27 cellular contexts compared by ENCODE assay signal in the genomic region with DNA sequence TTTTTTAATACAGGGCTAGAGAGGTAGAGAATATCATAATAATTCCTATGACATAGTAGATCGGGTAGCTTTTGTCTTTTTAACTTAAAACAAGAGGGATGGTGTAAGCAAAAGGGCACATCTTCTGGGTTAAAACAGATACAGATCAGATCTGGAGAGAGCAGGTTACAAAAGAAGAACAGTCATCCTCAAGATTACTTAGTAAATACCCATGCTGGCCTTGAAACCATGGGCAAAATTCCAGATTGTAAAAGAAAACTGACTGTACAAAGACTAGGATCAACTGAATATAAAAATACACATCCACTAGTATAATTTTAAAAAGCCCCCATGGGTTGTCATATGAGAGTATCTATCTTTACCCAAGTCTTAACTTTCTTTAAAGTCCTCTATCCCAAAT.
DNase-seq lines count a peak whose midpoint lies in the region; ATAC-seq, FAIRE-seq and TF ChIP-seq lines count a peak whose summit lies in the region.
"Had no signal": no experiment of that assay in that cellular context is flagged by ENCODE, and none has a peak within 500 bp of the region (broad histone marks: within the 10 kb centered on the region; RNA-seq: fewer than 3 reads in every experiment).

No MANE protein-coding gene starts in this region.

- DNase-seq in A549 (ENCODE audit: low read depth in 1 of 2, low spot score in 1 of 2) (no peak), HFFc6 (peak; percentile 76), astrocyte of the spinal cord (ENCODE audit: low read depth, low spot score) (peak; percentile 40), keratinocyte (ENCODE audit: low read depth, low spot score) (no peak), WTC11 (ENCODE audit: low spot score) (no peak), mesendoderm (no peak)
- no peak for DNase-seq in CD8-positive, alpha-beta T cell
- DNase-seq: 8988T; activated B cell treated with CpG ODN at 0.5 μM for 24 hours; activated CD4-positive, alpha-beta memory T cell treated with anti-CD3 and anti-CD28 coated beads, Interleukin-2, amount 10 ng/mL, durations not matched to agents 7 days and 5 days; activated naive CD4-positive, alpha-beta T cell treated with Interleukin-2 at 50 U/mL for 16 hours; C1 segment of cervical spinal cord; GDM1; H9; Kasumi-1; left ventricle myocardium superior; NCI-H1105; NCI-H2081; NCI-H510A treated with DMSO at 0.1 percent for 48 hours; NK-92 treated with Interleukin-12 subunit alpha and Interleukin-12 subunit beta, amount 100 ng/mL, for 24 hours; retina; stimulated activated CD4-positive, alpha-beta T cell treated with anti-CD3 and anti-CD28 coated beads, Interleukin-15, amount 100 ng/mL, for 24 hours; substantia nigra had no signal

- H3K27ac Mint-ChIP-seq in HFFc6 = peak overlapping the region; percentile 41; the same call in 1 of the 2 replicates
- H3K27ac Mint-ChIP-seq in WTC11 = no peak overlapping the region
- H3K27ac Mint-ChIP-seq in CD8-positive, alpha-beta T cell = no peak overlapping the region
- H3K27ac Mint-ChIP-seq: activated B cell treated with CpG ODN at 0.5 μM for 24 hours; activated CD4-positive, alpha-beta memory T cell treated with anti-CD3 and anti-CD28 coated beads, Interleukin-2, amount 10 ng/mL, durations not matched to agents 7 days and 5 days; H9 had no signal

- H3K27me3 ChIP-seq in keratinocyte (ENCODE audit: control insufficient read depth, extremely low read depth, insufficient read depth, low read length) (no peaks in the 10 kb centered on the region), mesendoderm (ENCODE audit: insufficient read depth, low read length, poor library complexity) (no peaks in the 10 kb centered on the region)
- H3K27me3 ChIP-seq in CD8-positive, alpha-beta T cell (ENCODE audit: insufficient read depth, low read length) = no peaks in the 10 kb centered on the region

- H3K4me1 Mint-ChIP-seq in HFFc6 (ENCODE audit: low read depth) (peaks cover 86% of the 10 kb centered on the region), WTC11 (peaks cover 49% of the 10 kb centered on the region)
- peaks cover 79% of the 10 kb centered on the region for H3K4me1 Mint-ChIP-seq in CD8-positive, alpha-beta T cell (ENCODE audit: low read depth)

- CTCF ChIA-PET in A549 (lab: Yijun Ruan, JAX) = no interaction called here
- CTCF ChIA-PET in WTC11 (lab: Charles Lee) = no interaction called here
- CTCF ChIA-PET in CD8-positive, alpha-beta T cell (lab: Charles Lee) = no interaction called here

- H3K9me3 Mint-ChIP-seq in HFFc6 (no peaks in the 10 kb centered on the region), WTC11 (no peaks in the 10 kb centered on the region)
- no peaks in the 10 kb centered on the region for H3K9me3 Mint-ChIP-seq in CD8-positive, alpha-beta T cell
- H3K9me3 Mint-ChIP-seq: activated B cell treated with CpG ODN at 0.5 μM for 24 hours; activated CD4-positive, alpha-beta memory T cell treated with anti-CD3 and anti-CD28 coated beads, Interleukin-2, amount 10 ng/mL, durations not matched to agents 7 days and 5 days; central memory CD8-positive, alpha-beta T cell; H9 had no signal

- no peak overlapping the region for H3K9ac ChIP-seq in keratinocyte (ENCODE audit: control insufficient read depth, extremely low read depth, insufficient read depth, low read length)
- H3K9ac ChIP-seq in mesendoderm (ENCODE audit: low read length) = no peak overlapping the region

- H3K79me2 ChIP-seq in keratinocyte (ENCODE audit: control insufficient read depth, insufficient read depth, low read length) (peaks cover 83% of the 10 kb centered on the region), mesendoderm (ENCODE audit: control insufficient read depth, insufficient read depth, low read length) (peaks cover 50% of the 10 kb centered on the region)

- 84% methylated on average over 1 of the region's 1 CpG for WGBS in A549 (ENCODE audit: missing lambda C conversion rate)
- no CpG with 5 or more reads among the region's 1 CpG for WGBS in mesendoderm (ENCODE audit: extremely low coverage, insufficient coverage, low lambda C conversion rate)

- H4K8ac ChIP-seq in mesendoderm (ENCODE audit: low read depth, low read length) = no peak overlapping the region

- H2BK5ac ChIP-seq in mesendoderm (ENCODE audit: low read length) = no peak overlapping the region

- no peak overlapping the region for H2BK15ac ChIP-seq in mesendoderm (replicated peaks; ENCODE audit: low read depth)

- TF ChIP-seq CTCF in A549 (IDR thresholded peaks at IDR 0.05) (no peak), HFFc6 (IDR thresholded peaks at IDR 0.05) (no peak), astrocyte of the spinal cord (IDR thresholded peaks at IDR 0.05; ENCODE audit: low read depth, low read length) (no peak), keratinocyte (optimal IDR thresholded peaks at IDR 0.05 in 1 of 3, IDR thresholded peaks at IDR 0.05 in 1 of 3, conservative IDR thresholded peaks at IDR 0.05 in 1 of 3; ENCODE audit: extremely low read depth in 1 of 3, insufficient read depth in 2 of 3, low read length in 3 of 3) (no peak), WTC11 (IDR thresholded peaks at IDR 0.05) (no peak)
- no peak for TF ChIP-seq CTCF in CD8-positive, alpha-beta T cell (IDR thresholded peaks at IDR 0.05)

- H3K56ac ChIP-seq in mesendoderm (ENCODE audit: low read length) = no peak overlapping the region

- no peaks in the 10 kb centered on the region for H3K9me3 ChIP-seq in A549
- no peaks in the 10 kb centered on the region for H3K9me3 ChIP-seq in keratinocyte (ENCODE audit: control insufficient read depth, low read depth, low read length)
- H3K9me3 ChIP-seq in CD8-positive, alpha-beta T cell (ENCODE audit: low read length) = no peaks in the 10 kb centered on the region

- TF ChIP-seq EP300 in A549 (IDR thresholded peaks at IDR 0.05) = no peak

- no peak overlapping the region for H3K4ac ChIP-seq in mesendoderm (ENCODE audit: low read depth, low read length)

- no peak overlapping the region for H4K5ac ChIP-seq in mesendoderm (ENCODE audit: low read length)

- no peak overlapping the region for H3K18ac ChIP-seq in mesendoderm (ENCODE audit: low read length)

- H3K36me3 Mint-ChIP-seq in HFFc6 (ENCODE audit: low read depth) = peaks cover 5% of the 10 kb centered on the region; the same call in 1 of the 2 replicates
- H3K36me3 Mint-ChIP-seq in WTC11 = no peaks in the 10 kb centered on the region
- H3K36me3 Mint-ChIP-seq in CD8-positive, alpha-beta T cell = peaks cover 10% of the 10 kb centered on the region

- H3K27ac ChIP-seq in A549 (no peak overlapping the region), keratinocyte (ENCODE audit: control insufficient read depth, insufficient read depth, low read length) (no peak overlapping the region), mesendoderm (ENCODE audit: low read depth, low read length) (no peak overlapping the region)
- no peak overlapping the region for H3K27ac ChIP-seq in CD8-positive, alpha-beta T cell (ENCODE audit: low read depth, low read length)
- H3K27ac ChIP-seq: SK-N-MC had no signal

- H2AK5ac ChIP-seq in mesendoderm (ENCODE audit: low read length) = no peak overlapping the region

- H3K4me2 ChIP-seq in A549 (0 out of 3 replicates have a peak overlapping the region, but pooled peaks have one; percentile 7), keratinocyte (ENCODE audit: control insufficient read depth, extremely low read depth, insufficient read depth, low read depth, low read length) (no peak overlapping the region), mesendoderm (ENCODE audit: low read length) (no peak overlapping the region)

- TF ChIP-seq POLR2A in A549 (IDR thresholded peaks at IDR 0.05; ENCODE audit: low read length) = no peak

- no peak overlapping the region for H3K23ac ChIP-seq in mesendoderm (ENCODE audit: low read length)

- no peak overlapping the region for H2AFZ ChIP-seq in keratinocyte (ENCODE audit: control insufficient read depth, low read length)

- ATAC-seq in A549 (no peak), GM18517 (IDR thresholded peaks at IDR 0.05; ENCODE audit: unreplicated experiment) (no peak), WTC11 (no peak)
- ATAC-seq in CD8-positive, alpha-beta T cell = no peak
- ATAC-seq: GM12878, left ventricle myocardium superior had no signal

- dilution Hi-C loops in keratinocyte (cut with MboI; ENCODE audit: extremely low pct_ligation_motif_present, low sequenced_read_pairs) = no loop called here

- in situ Hi-C loops in astrocyte of the spinal cord (cut with HindIII; ENCODE audit: low sequenced_read_pairs) = no loop called here

- H3K4me1 ChIP-seq in A549 (peaks cover 44% of the 10 kb centered on the region), keratinocyte (ENCODE audit: control insufficient read depth, extremely low read depth, insufficient read depth, low read length) (no peaks in the 10 kb centered on the region), mesendoderm (ENCODE audit: control insufficient read depth, low read depth, low read length) (peaks cover 2% of the 10 kb centered on the region)
- H3K4me1 ChIP-seq in CD8-positive, alpha-beta T cell (ENCODE audit: insufficient read depth, low read length) = peaks cover 10% of the 10 kb centered on the region

- no peak for TF ChIP-seq RAD21 in A549 (conservative IDR thresholded peaks at IDR 0.05 in 1 of 2, IDR thresholded peaks at IDR 0.05 in 1 of 2)

- H3K4me3 ChIP-seq in A549 (no peak overlapping the region), astrocyte of the spinal cord (ENCODE audit: low read depth, low read length) (no peak overlapping the region), keratinocyte (ENCODE audit: control insufficient read depth in 2 of 3, extremely low read depth in 1 of 3, insufficient read depth in 2 of 3, low read depth in 1 of 3, low read length in 3 of 3) (no peak overlapping the region), mesendoderm (ENCODE audit: low read length) (no peak overlapping the region)
- H3K4me3 ChIP-seq in CD8-positive, alpha-beta T cell (ENCODE audit: low read depth, low read length) = no peak overlapping the region
- H3K4me3 ChIP-seq: GM12878, SK-N-MC had no signal

- POLR2A ChIA-PET in A549 (lab: Yijun Ruan, JAX) (no interaction called here), WTC11 (lab: Charles Lee) (no interaction called here)
- POLR2A ChIA-PET in CD8-positive, alpha-beta T cell (lab: Charles Lee) = no interaction called here

- H3K27me3 Mint-ChIP-seq in HFFc6 (ENCODE audit: insufficient read depth) = no peaks in the 10 kb centered on the region
- H3K27me3 Mint-ChIP-seq in WTC11 (ENCODE audit: low read depth) = no peaks in the 10 kb centered on the region
- H3K27me3 Mint-ChIP-seq in CD8-positive, alpha-beta T cell (ENCODE audit: low read depth) = no peaks in the 10 kb centered on the region
- H3K27me3 Mint-ChIP-seq: activated B cell treated with CpG ODN at 0.5 μM for 24 hours; activated CD4-positive, alpha-beta memory T cell treated with anti-CD3 and anti-CD28 coated beads, Interleukin-2, amount 10 ng/mL, durations not matched to agents 7 days and 5 days; central memory CD8-positive, alpha-beta T cell had no signal

- H3K9me1 ChIP-seq in keratinocyte (ENCODE audit: control insufficient read depth, extremely low read depth, insufficient read depth, low read length) = peaks cover 2% of the 10 kb centered on the region

- no peaks in the 10 kb centered on the region for H4K20me1 ChIP-seq in keratinocyte (ENCODE audit: control insufficient read depth, extremely low read depth, insufficient read depth, low read length)

- no peak overlapping the region for H2BK120ac ChIP-seq in mesendoderm (ENCODE audit: low read depth, low read length)

- intact Hi-C loops in CD8-positive, alpha-beta T cell (cut with DNase I, micrococcal nuclease) = no loop called here

- peaks cover 13% of the 10 kb centered on the region for H3K79me1 ChIP-seq in mesendoderm (ENCODE audit: low read length)

- FAIRE-seq in A549 (lab: Jason Lieb, UNC) (no peak), keratinocyte (lab: Jason Lieb, UNC) (peak; percentile 13)
- FAIRE-seq: GM12878 had no signal

- peak overlapping the region; percentile 36; the same call in 1 of the 2 replicates for H3K4me3 Mint-ChIP-seq in HFFc6
- no peak overlapping the region for H3K4me3 Mint-ChIP-seq in WTC11
- H3K4me3 Mint-ChIP-seq in CD8-positive, alpha-beta T cell = no peak overlapping the region
- H3K4me3 Mint-ChIP-seq: activated B cell treated with CpG ODN at 0.5 μM for 24 hours; activated CD4-positive, alpha-beta memory T cell treated with anti-CD3 and anti-CD28 coated beads, Interleukin-2, amount 10 ng/mL, durations not matched to agents 7 days and 5 days; central memory CD8-positive, alpha-beta T cell; H9 had no signal

- H3K36me3 ChIP-seq in keratinocyte (ENCODE audit: control insufficient read depth in 2 of 2, extremely low read depth in 1 of 2, insufficient read depth in 2 of 2, low read length in 2 of 2) (peaks cover 0 to 1% of the 10 kb centered on the region in 2 experiments), mesendoderm (ENCODE audit: control insufficient read depth, insufficient read depth, low read length) (no peaks in the 10 kb centered on the region)
- H3K36me3 ChIP-seq in CD8-positive, alpha-beta T cell (ENCODE audit: insufficient read depth, low read length) = no peaks in the 10 kb centered on the region

Comparison
In these comparisons a context has a peak if more than half of its experiments do, and no peak if none do; other contexts are left out.
1. DNase-seq: peak in HFFc6 (single experiment) and astrocyte of the spinal cord (single experiment); none in A549 (0 of 2), keratinocyte (single experiment), WTC11 (single experiment), CD8-positive, alpha-beta T cell (0 of 7) and mesendoderm (single experiment).